In the genomic region with DNA sequence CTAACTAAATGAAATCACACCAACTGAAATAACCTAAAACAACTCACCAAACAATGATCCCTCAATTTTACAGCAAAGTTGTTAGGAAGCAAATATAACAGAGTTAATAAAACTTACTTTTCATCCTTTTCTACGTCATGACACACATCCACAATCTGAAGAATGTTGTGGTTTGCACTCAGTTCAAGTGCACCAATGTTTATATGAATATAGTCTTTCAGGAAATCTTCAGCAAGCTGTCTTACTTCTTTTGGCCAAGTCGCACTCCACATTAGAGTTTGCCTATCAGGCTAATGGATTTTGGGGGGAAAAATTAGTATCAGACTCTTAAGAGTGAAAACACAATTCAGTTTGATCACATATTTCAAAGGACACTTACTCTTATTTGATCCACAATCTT, we compare ENCODE assay signal across 10 cellular contexts. TPM values are rescaled to one million over a fixed set of nuclear protein-coding genes. Genes with fewer than 3 reads are reported as not detected.
DNase-seq lines count a peak whose midpoint lies in the region; ATAC-seq, FAIRE-seq and TF ChIP-seq lines count a peak whose summit lies in the region.
"Had no signal": no experiment of that assay in that cellular context is flagged by ENCODE, and none has a peak within 500 bp of the region (broad histone marks: within the 10 kb centered on the region; RNA-seq: fewer than 3 reads in every experiment).

No MANE protein-coding gene starts in this region.

- H3K36me3 ChIP-seq in ACC112 (ENCODE audit: insufficient read depth, low read length) = peaks cover 69% of the 10 kb centered on the region
- peaks cover 73% of the 10 kb centered on the region for H3K36me3 ChIP-seq in GM23248 (ENCODE audit: low read depth)
- H3K36me3 ChIP-seq in K562 (ENCODE audit: control insufficient read depth, insufficient read depth, low read length) = peaks cover 78% of the 10 kb centered on the region
- H3K36me3 ChIP-seq in mesodermal cell (ENCODE audit: control insufficient read depth, insufficient read depth, low read length) = peaks cover 66% of the 10 kb centered on the region

- H3K4me1 ChIP-seq in ACC112 (ENCODE audit: control insufficient read depth, insufficient read depth, low read length, unreplicated experiment) (peaks cover 51% of the 10 kb centered on the region), GM23248 (ENCODE audit: insufficient read depth) (peaks cover 63% of the 10 kb centered on the region), K562 (replicated peaks in 1 of 2; ENCODE audit: control insufficient read depth in 2 of 2, insufficient read depth in 2 of 2, low read length in 2 of 2) (peaks cover 9 to 13% of the 10 kb centered on the region in 2 experiments; a peak in 3 of 5 replicates), mesodermal cell (ENCODE audit: control insufficient read depth, insufficient read depth, low read length, poor library complexity, severe bottlenecking) (peaks cover 34% of the 10 kb centered on the region)

- H3K27me3 ChIP-seq in ACC112 (ENCODE audit: insufficient read depth, low read length) = no peaks in the 10 kb centered on the region
- H3K27me3 ChIP-seq in GM23248 (replicated peaks; ENCODE audit: insufficient read depth) = no peaks in the 10 kb centered on the region
- no peaks in the 10 kb centered on the region for H3K27me3 ChIP-seq in K562 (ENCODE audit: control insufficient read depth in 2 of 2, insufficient read depth in 2 of 2, low read length in 2 of 2)

- CTCF ChIA-PET in K562 (lab: Yijun Ruan, JAX; ENCODE audit: low intra/inter-chr PET ratio) = no interaction called here

- intact Hi-C loops in K562 (cut with micrococcal nuclease) = loop anchor here (10.0 kb wide), 1 partner anchor 232 kb away; no protein-coding TSS in a partner anchor

- FAIRE-seq in K562 (lab: Jason Lieb, UNC) = no peak

- TF ChIP-seq CTCF in K562 (IDR thresholded peaks at IDR 0.05 in 2 of 3, conservative IDR thresholded peaks at IDR 0.05 in 1 of 3; ENCODE audit: insufficient read depth in 2 of 3, low read depth in 1 of 3, low read length in 3 of 3) = no peak
- no peak for TF ChIP-seq CTCF in GM13976 (IDR thresholded peaks at IDR 0.05; ENCODE audit: borderline replicate concordance, control extremely low read depth, extremely low read depth, insufficient read depth, missing control alignments)

- H3K9me3 ChIP-seq in GM23248 (ENCODE audit: low read depth) = no peaks in the 10 kb centered on the region
- H3K9me3 ChIP-seq in K562 (replicated peaks; ENCODE audit: control insufficient read depth, insufficient read depth, low read depth, low read length) = no peaks in the 10 kb centered on the region
- no peaks in the 10 kb centered on the region for H3K9me3 ChIP-seq in mesodermal cell (ENCODE audit: control insufficient read depth, low read length)

- TF ChIP-seq EP300 in K562 (IDR thresholded peaks at IDR 0.05; ENCODE audit: low read length) = no peak

- BruUV-seq in K562 (replicated peaks; lab: Mats Ljungman, UMichigan) = no TSS peak

- H3K79me2 ChIP-seq in ACC112 (ENCODE audit: control insufficient read depth, insufficient read depth, low read length, unreplicated experiment) (peaks cover 75% of the 10 kb centered on the region), GM23248 (ENCODE audit: insufficient read depth) (peaks cover 89% of the 10 kb centered on the region), K562 (ENCODE audit: control insufficient read depth, insufficient read depth, low read length) (peaks cover 75% of the 10 kb centered on the region)

- peaks cover 43% of the 10 kb centered on the region for H4K20me1 ChIP-seq in GM23248 (ENCODE audit: insufficient read depth)
- H4K20me1 ChIP-seq in K562 (replicated peaks; ENCODE audit: control insufficient read depth, insufficient read depth, low read length) = peaks cover 27% of the 10 kb centered on the region

- peak overlapping the region; percentile 100 for H3K9ac ChIP-seq in GM23248
- H3K9ac ChIP-seq in K562 (ENCODE audit: insufficient read depth in 1 of 2, low read depth in 2 of 2, low read length in 2 of 2) = no peak overlapping the region

- no peaks in the 10 kb centered on the region for H3K9me2 ChIP-seq in GM23248 (ENCODE audit: insufficient read depth)

- POLR2A ChIA-PET in K562 (lab: Yijun Ruan, JAX) = interaction anchor here (0.7 to 6.8 kb wide), 14 partner anchors 6 to 206 kb away, joined by 3 to 114 read pairs (median 4); a partner anchor contains a TSS

- DNase-seq in GM23248 = peak; percentile 40
- no peak for DNase-seq in K562 (ENCODE audit: extremely low read depth in 1 of 4, low spot score in 3 of 4)
- DNase-seq in SW 1271 (lab: John Stamatoyannopoulos, UW) = no peak
- DNase-seq in GM13976 (ENCODE audit: low spot score) = no peak
- no peak for DNase-seq in NCI-H146 treated with DMSO at 0.1 percent for 48 hours (lab: John Stamatoyannopoulos, UW; ENCODE audit: unreplicated experiment)
- DNase-seq: DMS 273 treated with DMSO at 0.1 percent for 48 hours; stimulated activated CD4-positive, alpha-beta T cell treated with anti-CD3 and anti-CD28 coated beads, Interleukin-4, amount 100 ng/mL, for 1 hour had no signal

- no peaks in the 10 kb centered on the region for H3K9me1 ChIP-seq in K562 (ENCODE audit: control insufficient read depth, insufficient read depth, low read length)

- H3K4me2 ChIP-seq in GM23248 (ENCODE audit: unreplicated experiment) = peak overlapping the region; percentile 85
- H3K4me2 ChIP-seq in K562 (ENCODE audit: insufficient read depth, low read length) = no peak overlapping the region

- TF ChIP-seq RAD21 in K562 (CRISPR knock-in tag; conservative IDR thresholded peaks at IDR 0.05 in 1 of 2, IDR thresholded peaks at IDR 0.05 in 1 of 2) = no peak

- H3F3A ChIP-seq in GM23248 (ENCODE audit: insufficient read depth) = peaks cover 79% of the 10 kb centered on the region

- ATAC-seq in K562 (no peak), GM21786 (IDR thresholded peaks at IDR 0.05; ENCODE audit: unreplicated experiment) (no peak)

- peak overlapping the region; percentile 49 for H3K27ac ChIP-seq in ACC112 (ENCODE audit: low read depth, low read length)
- peak overlapping the region; percentile 100 for H3K27ac ChIP-seq in GM23248
- H3K27ac ChIP-seq in K562 (ENCODE audit: extremely low read depth, low read depth, low read length) = no peak overlapping the region
- peak overlapping the region; percentile 79 for H3K27ac ChIP-seq in mesodermal cell (ENCODE audit: low read depth, low read length, severe bottlenecking)

- in situ Hi-C loops in GM23248 (cut with MboI) = no loop called here
- in situ Hi-C loops in K562 (cut with MboI) = no loop called here
- in situ Hi-C loops in GM13976 (cut with MboI; ENCODE audit: low sequenced_read_pairs, unreplicated experiment) = no loop called here

- 68% methylated on average over 2 of the region's 2 CpGs for WGBS in GM23248 (ENCODE audit: low coverage in 1 of 2, low lambda C conversion rate in 2 of 2, missing lambda C conversion rate in 2 of 2), 2 experiments
- WGBS in K562 (ENCODE audit: insufficient coverage, low coverage, missing lambda C conversion rate) = 100% methylated on average over 2 of the region's 2 CpGs
- WGBS in mesodermal cell (ENCODE audit: insufficient coverage in 2 of 2), 2 experiments = no CpG with 5 or more reads among the region's 2 CpGs

- H2AFZ ChIP-seq in ACC112 (ENCODE audit: low read length, unreplicated experiment) = no peak overlapping the region
- H2AFZ ChIP-seq in GM23248 = no peak overlapping the region
- H2AFZ ChIP-seq in K562 (ENCODE audit: low read depth, low read length) = no peak overlapping the region

- H3K4me3 ChIP-seq in ACC112 (ENCODE audit: low read depth, low read length) (peak overlapping the region; percentile 85; the same call in 1 of the 2 replicates), GM23248 (peak overlapping the region; percentile 98), K562 (no peak overlapping the region), mesodermal cell (ENCODE audit: extremely low read depth, insufficient read depth, low read length, poor library complexity, severe bottlenecking) (no peak overlapping the region)

- TF ChIP-seq POLR2A in K562 (conservative IDR thresholded peaks at IDR 0.05) = no peak

RNA-seq across cellular contexts. Expression of a gene that starts 3.3 kb away (rescaled TPM):
- total RNA-seq in GM23248 (2014; rRNA removed; shearing (Covaris generic)) = 241 and 303 TPM in 2 replicates
- polyA plus RNA-seq in GM23248 (2016; fragmentation: Nextera tagmentation; extraction: Ambion mirVana) (595 and 643 TPM in 2 replicates), K562 (2011; rRNA removed) (721 and 729 TPM in 2 replicates), K562 (2014; fragmentation: Illumina TruSeq; extraction: Trizol) (579 and 604 TPM in 2 replicates), K562 (2014; fragmentation: Nextera tagmentation; extraction: Ambion mirVana) (1,000 to 10,000 TPM in 1 of 2 experiments, 100 to 1,000 TPM in 1; 487 to 1,639 TPM), K562 (2014; rRNA removed) (1,331 and 1,452 TPM in 2 replicates)
- 1,248 and 2,950 TPM in 2 replicates for total RNA-seq in K562 (2011; cell fraction: chromatin; rRNA removed; ENCODE audit: low replicate concordance)
- total RNA-seq in K562 (2011; cell fraction: nucleolus; rRNA removed) = 714 and 743 TPM in 2 replicates
- total RNA-seq in K562 (2011; cell fraction: nucleoplasm; rRNA removed) = 971 and 1,084 TPM in 2 replicates
- total RNA-seq in K562 (2014; rRNA removed) (239 and 306 TPM in 2 replicates), K562 (2014; rRNA removed; fragmentation: Illumina TruSeq; extraction: Trizol) (411 and 440 TPM in 2 replicates), K562 (2015; rRNA removed; fragmentation: Illumina TruSeq; extraction: Trizol) (386 and 426 TPM in 2 replicates), K562 (2021) (616 and 622 TPM in 2 replicates)
- polyA plus RNA-seq in K562 (2011; cell fraction: cytosol; rRNA removed) = 392 and 499 TPM in 2 replicates
- polyA plus RNA-seq in K562 (2011; cell fraction: nucleus; rRNA removed) = 2,138 and 2,865 TPM in 2 replicates
- polyA plus RNA-seq in K562 (2012) = 332 and 354 TPM in 2 replicates
- 481 and 488 TPM in 2 replicates for polyA minus RNA-seq in K562 (2011; rRNA and poly(A)+ RNA removed)
- polyA minus RNA-seq in K562 (2011; cell fraction: cytosol; rRNA and poly(A)+ RNA removed) = 167 and 272 TPM in 2 replicates
- 1,052 and 1,975 TPM in 2 replicates for polyA minus RNA-seq in K562 (2011; cell fraction: nucleus; rRNA and poly(A)+ RNA removed)
- 516 TPM for polyA plus RNA-seq in mesodermal cell (2013, experiment 1 of 2)
- 561 TPM for polyA plus RNA-seq in mesodermal cell (2013, experiment 2 of 2)

RNA-seq across cellular contexts. Expression of a gene that starts 4.0 kb away (rescaled TPM):
- 13.2 and 16.8 TPM in 2 replicates for total RNA-seq in GM23248 (2014; rRNA removed; shearing (Covaris generic))
- polyA plus RNA-seq in GM23248 (2016; fragmentation: Nextera tagmentation; extraction: Ambion mirVana) (14.2 and 17.5 TPM in 2 replicates), K562 (2011; rRNA removed) (80.7 and 83.4 TPM in 2 replicates), K562 (2014; fragmentation: Illumina TruSeq; extraction: Trizol) (54.4 and 56.9 TPM in 2 replicates), K562 (2014; fragmentation: Nextera tagmentation; extraction: Ambion mirVana) (10 to 100 TPM; 26.7 to 40.0 TPM), K562 (2014; rRNA removed) (61.0 and 75.0 TPM in 2 replicates)
- total RNA-seq in K562 (2011; cell fraction: chromatin; rRNA removed; ENCODE audit: low replicate concordance) = 138 and 394 TPM in 2 replicates
- 72.7 and 85.0 TPM in 2 replicates for total RNA-seq in K562 (2011; cell fraction: nucleolus; rRNA removed)
- 132 and 153 TPM in 2 replicates for total RNA-seq in K562 (2011; cell fraction: nucleoplasm; rRNA removed)
- total RNA-seq in K562 (2014; rRNA removed) (51.3 and 53.5 TPM in 2 replicates), K562 (2014; rRNA removed; fragmentation: Illumina TruSeq; extraction: Trizol) (71.8 and 80.0 TPM in 2 replicates), K562 (2015; rRNA removed; fragmentation: Illumina TruSeq; extraction: Trizol) (50.0 and 57.1 TPM in 2 replicates), K562 (2021) (48.0 and 48.3 TPM in 2 replicates)
- polyA plus RNA-seq in K562 (2011; cell fraction: cytosol; rRNA removed) = 9.7 and 20.4 TPM in 2 replicates
- polyA plus RNA-seq in K562 (2011; cell fraction: nucleus; rRNA removed) = 149 and 214 TPM in 2 replicates
- polyA plus RNA-seq in K562 (2012) = 34.4 and 59.0 TPM in 2 replicates
- polyA minus RNA-seq in K562 (2011; rRNA and poly(A)+ RNA removed) = 62.6 and 76.6 TPM in 2 replicates
- polyA minus RNA-seq in K562 (2011; cell fraction: cytosol; rRNA and poly(A)+ RNA removed) = 27.3 and 27.7 TPM in 2 replicates
- 61.9 and 125 TPM in 2 replicates for polyA minus RNA-seq in K562 (2011; cell fraction: nucleus; rRNA and poly(A)+ RNA removed)
- 42.0 TPM for polyA plus RNA-seq in mesodermal cell (2013, experiment 1 of 2)
- polyA plus RNA-seq in mesodermal cell (2013, experiment 2 of 2) = 54.5 TPM

RNA-seq across cellular contexts. Expression of a gene that starts 6.0 kb away (rescaled TPM):
- 3.4 and 3.7 TPM in 2 replicates for total RNA-seq in GM23248 (2014; rRNA removed; shearing (Covaris generic))
- polyA plus RNA-seq in GM23248 (2016; fragmentation: Nextera tagmentation; extraction: Ambion mirVana) = 6.6 and 8.6 TPM in 2 replicates
- total RNA-seq in K562 (2011; cell fraction: chromatin; rRNA removed; ENCODE audit: low replicate concordance) = 92.4 and 167 TPM in 2 replicates
- total RNA-seq in K562 (2011; cell fraction: nucleolus; rRNA removed) = 66.1 and 68.5 TPM in 2 replicates
- total RNA-seq in K562 (2011; cell fraction: nucleoplasm; rRNA removed) = 74.9 and 93.0 TPM in 2 replicates
- 26.6 and 28.8 TPM in 2 replicates for total RNA-seq in K562 (2014; rRNA removed)
- total RNA-seq in K562 (2014; rRNA removed; fragmentation: Illumina TruSeq; extraction: Trizol) = 34.9 and 37.9 TPM in 2 replicates
- total RNA-seq in K562 (2015; rRNA removed; fragmentation: Illumina TruSeq; extraction: Trizol) = 36.4 and 37.0 TPM in 2 replicates
- 39.5 and 44.2 TPM in 2 replicates for total RNA-seq in K562 (2021)
- polyA plus RNA-seq in K562 (2011; rRNA removed) = 42.8 and 44.8 TPM in 2 replicates
- polyA plus RNA-seq in K562 (2011; cell fraction: cytosol; rRNA removed) = 7.8 and 17.8 TPM in 2 replicates
- 74.3 and 76.8 TPM in 2 replicates for polyA plus RNA-seq in K562 (2011; cell fraction: nucleus; rRNA removed)
- polyA plus RNA-seq in K562 (2012) = 32.5 and 35.4 TPM in 2 replicates
- polyA plus RNA-seq in K562 (2014; fragmentation: Illumina TruSeq; extraction: Trizol) = 31.0 and 37.4 TPM in 2 replicates
- 10 to 100 TPM; 13.4 to 14.6 TPM for polyA plus RNA-seq in K562 (2014; fragmentation: Nextera tagmentation; extraction: Ambion mirVana)
- 41.1 and 43.0 TPM in 2 replicates for polyA plus RNA-seq in K562 (2014; rRNA removed)
- 34.0 and 36.5 TPM in 2 replicates for polyA minus RNA-seq in K562 (2011; rRNA and poly(A)+ RNA removed)
- polyA minus RNA-seq in K562 (2011; cell fraction: cytosol; rRNA and poly(A)+ RNA removed) = 12.9 and 15.7 TPM in 2 replicates
- 56.1 and 86.0 TPM in 2 replicates for polyA minus RNA-seq in K562 (2011; cell fraction: nucleus; rRNA and poly(A)+ RNA removed)
- 15.3 TPM for polyA plus RNA-seq in mesodermal cell (2013, experiment 1 of 2)
- polyA plus RNA-seq in mesodermal cell (2013, experiment 2 of 2) = 17.5 TPM

RNA-seq across cellular contexts. Expression of a gene that starts 53.9 kb away (rescaled TPM):
- 4.7 and 11.7 TPM in 2 replicates for total RNA-seq in GM23248 (2014; rRNA removed; shearing (Covaris generic))
- 6.3 and 6.5 TPM in 2 replicates for polyA plus RNA-seq in GM23248 (2016; fragmentation: Nextera tagmentation; extraction: Ambion mirVana)
- 10.8 and 12.0 TPM in 2 replicates for total RNA-seq in K562 (2011; cell fraction: chromatin; rRNA removed; ENCODE audit: low replicate concordance)
- total RNA-seq in K562 (2011; cell fraction: nucleolus; rRNA removed) = 5.0 and 6.2 TPM in 2 replicates
- total RNA-seq in K562 (2011; cell fraction: nucleoplasm; rRNA removed) = 5.9 and 8.5 TPM in 2 replicates
- 3.8 and 4.3 TPM in 2 replicates for total RNA-seq in K562 (2014; rRNA removed)
- total RNA-seq in K562 (2014; rRNA removed; fragmentation: Illumina TruSeq; extraction: Trizol) = 7.5 and 8.7 TPM in 2 replicates
- total RNA-seq in K562 (2015; rRNA removed; fragmentation: Illumina TruSeq; extraction: Trizol) = 14.1 and 16.2 TPM in 2 replicates
- total RNA-seq in K562 (2021) = 4.1 and 4.7 TPM in 2 replicates
- polyA plus RNA-seq in K562 (2011; rRNA removed) = 5.6 and 9.7 TPM in 2 replicates
- polyA plus RNA-seq in K562 (2011; cell fraction: cytosol; rRNA removed) = 4.1 and 8.7 TPM in 2 replicates
- polyA plus RNA-seq in K562 (2011; cell fraction: nucleus; rRNA removed) = 10.0 and 12.4 TPM in 2 replicates
- 9.0 and 64.8 TPM in 2 replicates for polyA plus RNA-seq in K562 (2012)
- polyA plus RNA-seq in K562 (2014; fragmentation: Illumina TruSeq; extraction: Trizol) = 13.3 and 14.7 TPM in 2 replicates
- polyA plus RNA-seq in K562 (2014; fragmentation: Nextera tagmentation; extraction: Ambion mirVana) = 1 to 10 TPM; 4.6 to 7.1 TPM
- polyA plus RNA-seq in K562 (2014; rRNA removed) = 7.1 and 7.8 TPM in 2 replicates
- polyA minus RNA-seq in K562 (2011; rRNA and poly(A)+ RNA removed) = 3.8 and 5.5 TPM in 2 replicates
- polyA minus RNA-seq in K562 (2011; cell fraction: cytosol; rRNA and poly(A)+ RNA removed) = 1.8 TPM in 1 of 2 replicates, not detected in the other
- 2.2 and 5.1 TPM in 2 replicates for polyA minus RNA-seq in K562 (2011; cell fraction: nucleus; rRNA and poly(A)+ RNA removed)
- polyA plus RNA-seq in mesodermal cell (2013, experiment 1 of 2) = 0.37 TPM
- not detected for polyA plus RNA-seq in mesodermal cell (2013, experiment 2 of 2)

Comparison
In these comparisons a context has a peak if more than half of its experiments do, and no peak if none do; other contexts are left out.
1. H3K4me3 ChIP-seq: peak in ACC112 (single experiment) and GM23248 (single experiment); none in K562 (single experiment) and mesodermal cell (single experiment).